Comparison of ENCODE assay signal across 15 cellular contexts in the genomic region with DNA sequence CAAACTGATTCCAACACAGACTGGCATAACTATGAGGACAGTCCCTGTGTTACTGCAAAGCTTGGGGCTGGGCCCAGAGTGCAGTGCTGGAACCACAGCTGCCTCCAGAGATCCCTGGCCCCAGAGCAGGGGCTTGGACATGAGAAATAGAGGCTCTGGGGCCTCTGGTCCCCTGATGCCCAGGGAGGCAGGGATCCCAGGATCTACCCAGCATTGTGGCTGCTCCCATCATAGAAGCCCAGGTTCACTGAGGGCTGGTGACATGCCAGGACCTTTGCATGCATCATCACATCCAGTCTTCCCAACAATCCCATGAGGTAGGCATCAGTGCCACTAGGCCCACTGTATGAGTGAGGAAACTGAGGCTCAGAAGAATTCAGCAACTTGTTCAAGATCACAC.
DNase-seq lines count a peak whose midpoint lies in the region; ATAC-seq and TF ChIP-seq lines count a peak whose summit lies in the region.
"Had no signal": no experiment of that assay in that cellular context is flagged by ENCODE, and none has a peak within 500 bp of the region (broad histone marks: within the 10 kb centered on the region; RNA-seq: fewer than 3 reads in every experiment).

No MANE protein-coding gene starts in this region.

- H4K20me1 ChIP-seq in BLaER1 (no peaks in the 10 kb centered on the region), H9 (ENCODE audit: control insufficient read depth, insufficient read depth, insufficient read length) (peaks cover 3% of the 10 kb centered on the region)

- no peak overlapping the region for H3K56ac ChIP-seq in H9 (ENCODE audit: insufficient read length, low read depth, low read length)

- no peaks in the 10 kb centered on the region for H3K27me3 ChIP-seq in BLaER1
- H3K27me3 ChIP-seq in H9 (ENCODE audit: insufficient read depth, low read length): no peaks in the 10 kb centered on the region

- H2BK15ac ChIP-seq in H9 (ENCODE audit: low read depth, low read length): no peak overlapping the region

- no peaks in the 10 kb centered on the region for H3K36me3 ChIP-seq in BLaER1
- H3K36me3 ChIP-seq: HAP-1 had no signal

- no peak overlapping the region for H3T11ph ChIP-seq in H9 (ENCODE audit: low read length)

- no peak overlapping the region for H4K91ac ChIP-seq in H9 (ENCODE audit: insufficient read length, low read depth, low read length)

- H3K4me3 Mint-ChIP-seq in H9: no peak overlapping the region
- H3K4me3 Mint-ChIP-seq: CD14-positive monocyte; CD4-positive, alpha-beta T cell; CD8-positive, alpha-beta memory T cell; GM23338; HFFc6 had no signal

- H3K9me3 ChIP-seq in BLaER1: no peaks in the 10 kb centered on the region
- no peaks in the 10 kb centered on the region for H3K9me3 ChIP-seq in H9 (ENCODE audit: control insufficient read depth, low read depth, low read length)
- H3K9me3 ChIP-seq: HAP-1 had no signal

- H4K8ac ChIP-seq in H9 (replicated peaks; ENCODE audit: insufficient read length, low read depth, low read length): no peak overlapping the region

- no peak overlapping the region for H4K5ac ChIP-seq in H9 (ENCODE audit: insufficient read length, low read depth, low read length)

- intact Hi-C loops in sciatic nerve (cut with DNase I): no loop called here

- peaks cover 11% of the 10 kb centered on the region for H3K27me3 Mint-ChIP-seq in H9 (ENCODE audit: low read depth)

- H3K4me3 ChIP-seq in BLaER1: no peak overlapping the region
- H3K4me3 ChIP-seq: GM23338, HAP-1 had no signal

- no peak overlapping the region for H2BK5ac ChIP-seq in H9 (ENCODE audit: insufficient read length, low read length)

- no peak overlapping the region; the same call in 1 of the 2 replicates for H3K14ac ChIP-seq in H9 (ENCODE audit: insufficient read depth, low read length)

- no peak overlapping the region for H2AFZ ChIP-seq in H9 (ENCODE audit: low read length)
- H2AFZ ChIP-seq: GM23338 had no signal

- no peak overlapping the region for H2AK5ac ChIP-seq in H9 (ENCODE audit: insufficient read length, low read length)

- no peak overlapping the region for H2BK20ac ChIP-seq in H9 (ENCODE audit: low read depth, low read length, poor library complexity, severe bottlenecking)

- no peaks in the 10 kb centered on the region for H3K9me3 Mint-ChIP-seq in H9
- H3K9me3 Mint-ChIP-seq: CD4-positive, alpha-beta T cell; CD8-positive, alpha-beta memory T cell; GM23338 had no signal

- H3K27ac ChIP-seq in BLaER1: no peak overlapping the region
- H3K27ac ChIP-seq in C4-2B: peak overlapping the region; percentile 51
- H3K27ac ChIP-seq in H9 (ENCODE audit: insufficient read length, low read depth, low read length): no peak overlapping the region

- H3K27ac Mint-ChIP-seq in H9: no peak overlapping the region
- H3K27ac Mint-ChIP-seq: CD14-positive monocyte; CD4-positive, alpha-beta T cell; CD8-positive, alpha-beta memory T cell; GM23338; HFFc6 had no signal

- H3K79me1 ChIP-seq in H9 (ENCODE audit: insufficient read depth, low read depth, low read length, poor library complexity, severe bottlenecking): no peaks in the 10 kb centered on the region

- H2BK120ac ChIP-seq in H9 (ENCODE audit: low read depth, low read length, poor library complexity, severe bottlenecking): no peak overlapping the region

- no peak overlapping the region for H3K4ac ChIP-seq in H9 (ENCODE audit: low read depth, low read length)

- H3K4me1 Mint-ChIP-seq in H9: peaks cover 9 to 10% of the 10 kb centered on the region in 2 experiments
- H3K4me1 Mint-ChIP-seq: CD8-positive, alpha-beta memory T cell had no signal

- H3K4me2 ChIP-seq in BLaER1 (peak overlapping the region; percentile 47; the same call in 1 of the 2 replicates), H9 (ENCODE audit: insufficient read depth, insufficient read length, low read length) (no peak overlapping the region)
- H3K4me2 ChIP-seq: GM23338 had no signal

- H2BK12ac ChIP-seq in H9 (ENCODE audit: insufficient read length, low read depth, low read length): no peak overlapping the region

- no peak overlapping the region for H3K18ac ChIP-seq in H9 (ENCODE audit: insufficient read length, low read depth, low read length)

- no peak overlapping the region for H3K23ac ChIP-seq in H9 (ENCODE audit: insufficient read length, low read depth, low read length)

- no peaks in the 10 kb centered on the region for H3K23me2 ChIP-seq in H9 (ENCODE audit: insufficient read length, low read depth, low read length, poor library complexity, severe bottlenecking)

- peaks cover 18% of the 10 kb centered on the region for H3K4me1 ChIP-seq in BLaER1
- H3K4me1 ChIP-seq in H9 (ENCODE audit: insufficient read depth, low read length): no peaks in the 10 kb centered on the region; the same call in 1 of the 2 replicates
- H3K4me1 ChIP-seq: HAP-1 had no signal

- no peak for ATAC-seq in GM18858 (IDR thresholded peaks at IDR 0.05; ENCODE audit: unreplicated experiment)
- no peak for ATAC-seq in sciatic nerve
- ATAC-seq: GM23338 had no signal

- H3K36me3 Mint-ChIP-seq in H9 (ENCODE audit: insufficient read depth in 1 of 3, low read depth in 3 of 3): no peaks in the 10 kb centered on the region
- H3K36me3 Mint-ChIP-seq: CD14-positive monocyte; CD8-positive, alpha-beta memory T cell had no signal

- H3K9ac ChIP-seq in BLaER1: no peak overlapping the region
- H3K9ac ChIP-seq in H9 (ENCODE audit: extremely low read depth, insufficient read length, low read length): no peak overlapping the region

- no peak for TF ChIP-seq CTCF in C4-2B (conservative IDR thresholded peaks at IDR 0.05)
- no peak for TF ChIP-seq CTCF in H9 (conservative IDR thresholded peaks at IDR 0.05)

- H3K79me2 ChIP-seq in H9 (ENCODE audit: insufficient read depth, low read length): no peaks in the 10 kb centered on the region

- DNase-seq in H9 (peak; percentile 19), islet precursor cell (peak; percentile 49), HT-29 (ENCODE audit: low spot score) (no peak), LoVo (ENCODE audit: low spot score) (no peak), sciatic nerve (ENCODE audit: low spot score) (no peak)
- DNase-seq: CD4-positive, alpha-beta T cell; CD8-positive, alpha-beta memory T cell; DND-41; HFFc6 had no signal

Comparison
In these comparisons a context has a peak if more than half of its experiments do, and no peak if none do; other contexts are left out.
1. DNase-seq: peak in H9 (single experiment) and islet precursor cell (single experiment); none in HT-29 (single experiment), LoVo (single experiment) and sciatic nerve (single experiment).